In genomic region chr7:117750612-117751563, GRCh38 we compare ENCODE assay signal across 8 cellular contexts.
DNase-seq lines count a peak whose midpoint lies in the region; ATAC-seq and TF ChIP-seq lines count a peak whose summit lies in the region.

No MANE protein-coding gene starts in this region.

- H3K4me1 ChIP-seq in fibroblast of lung (ENCODE audit: control insufficient read depth, extremely low read depth, insufficient read depth, low read length) = no peaks in the 10 kb centered on the region

- no peak overlapping the region for H3K27ac ChIP-seq in fibroblast of lung (ENCODE audit: insufficient read depth, low read length)

- H3K9ac ChIP-seq in fibroblast of lung (ENCODE audit: insufficient read depth, low read length) = no peak overlapping the region

- no peaks in the 10 kb centered on the region for H3K27me3 ChIP-seq in fibroblast of lung (ENCODE audit: control insufficient read depth, insufficient read depth, low read length)

- H3K4me3 ChIP-seq in AG09309 (ENCODE audit: control insufficient read depth, low read depth, low read length) (no peak overlapping the region), fibroblast of lung (replicated peaks in 1 of 4; ENCODE audit: control extremely low read depth in 1 of 4, insufficient read depth in 1 of 4, low read depth in 3 of 4, low read length in 4 of 4) (no peak overlapping the region)

- ATAC-seq in GM19351 (IDR thresholded peaks at IDR 0.05; ENCODE audit: unreplicated experiment) = no peak

- no peaks in the 10 kb centered on the region for H3K79me2 ChIP-seq in fibroblast of lung (ENCODE audit: control insufficient read depth, insufficient read depth, low read length)

- DNase-seq in AG09309 (ENCODE audit: low read depth) = no peak
- DNase-seq in H4 (ENCODE audit: low spot score) = peak; percentile 16
- peak; percentile 55 for DNase-seq in RKO (ENCODE audit: low spot score)
- peak; percentile 23 to 69 for DNase-seq in fibroblast of lung (ENCODE audit: low read depth in 2 of 2)
- peak; percentile 26 for DNase-seq in smooth muscle cell of the brain vasculature (ENCODE audit: low read depth, low spot score)
- DNase-seq in stimulated activated CD4-positive, alpha-beta T cell treated with anti-CD3 and anti-CD28 coated beads, Interleukin-15, amount 100 ng/mL, for 24 hours = no peak
- DNase-seq in NCI-H2107 (lab: John Stamatoyannopoulos, UW) = no peak

- no peaks in the 10 kb centered on the region for H4K20me1 ChIP-seq in fibroblast of lung (ENCODE audit: control insufficient read depth, extremely low read depth, insufficient read depth, low read length)

- TF ChIP-seq CTCF in AG09309 (IDR thresholded peaks at IDR 0.05; ENCODE audit: control insufficient read depth, insufficient read depth, low read depth, low read length, missing control alignments) = peak; percentile 40
- peak; percentile 55 to 64 for TF ChIP-seq CTCF in fibroblast of lung (conservative IDR thresholded peaks at IDR 0.05 in 1 of 2, IDR thresholded peaks at IDR 0.05 in 1 of 2; ENCODE audit: low read depth in 1 of 2, low read length in 2 of 2)

- H3K36me3 ChIP-seq in fibroblast of lung (ENCODE audit: control insufficient read depth, insufficient read depth, low read length) = peaks cover 1% of the 10 kb centered on the region

- H2AFZ ChIP-seq in fibroblast of lung (ENCODE audit: low read length) = no peak overlapping the region

- H3K4me2 ChIP-seq in fibroblast of lung (ENCODE audit: extremely low read depth, insufficient read depth, low read length) = no peak overlapping the region

- H3K9me3 ChIP-seq in fibroblast of lung (ENCODE audit: control insufficient read depth, insufficient read depth, low read depth, low read length) = no peaks in the 10 kb centered on the region

Comparison
In these comparisons a context has a peak if more than half of its experiments do, and no peak if none do; other contexts are left out.
1. DNase-seq: peak in H4 (single experiment), RKO (single experiment), fibroblast of lung (2 of 2) and smooth muscle cell of the brain vasculature (single experiment); none in AG09309 (single experiment), stimulated activated CD4-positive, alpha-beta T cell treated with anti-CD3 and anti-CD28 coated beads, Interleukin-15, amount 100 ng/mL, for 24 hours (single experiment) and NCI-H2107 (single experiment).